Comparison of ENCODE assay signal across 8 cellular contexts in the genomic region with DNA sequence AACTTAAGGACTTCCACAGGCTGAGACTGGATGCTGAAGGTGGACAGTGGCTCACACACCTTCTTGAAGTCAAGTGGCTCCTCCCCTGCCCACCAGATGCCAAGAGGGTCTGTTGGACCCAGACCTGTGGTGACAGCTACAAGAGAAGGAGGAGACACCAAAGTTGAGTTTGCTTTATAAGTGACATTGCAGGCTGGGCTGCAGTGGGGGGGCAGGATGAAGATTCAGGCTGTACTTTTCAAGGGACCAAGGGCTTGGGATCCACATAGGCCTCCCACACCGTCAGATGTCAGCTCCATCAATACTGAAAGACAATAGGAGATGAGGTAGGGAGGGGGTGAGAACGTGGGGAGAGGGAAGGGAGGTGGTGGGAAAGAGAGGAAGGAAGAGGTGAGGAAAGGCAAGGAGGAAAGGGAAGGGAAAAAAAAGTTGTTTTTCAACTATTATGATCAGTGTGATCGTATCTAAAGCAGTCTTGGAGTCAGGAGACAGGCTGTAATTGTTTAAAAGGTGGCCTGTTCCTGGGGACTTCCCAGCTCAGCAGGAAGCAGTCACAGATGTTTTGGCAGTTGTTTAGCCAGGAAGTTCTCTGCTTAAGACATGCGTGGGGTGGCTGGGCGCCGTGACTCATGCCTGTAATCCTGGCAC.
DNase-seq lines count a peak whose midpoint lies in the region; ATAC-seq and TF ChIP-seq lines count a peak whose summit lies in the region.

No MANE protein-coding gene starts in this region.

- in situ Hi-C loops in GM13976 (cut with MboI; ENCODE audit: low sequenced_read_pairs, unreplicated experiment) (no loop called here), mammary epithelial cell (cut with MboI; ENCODE audit: low sequenced_read_pairs in 2 of 2) (no loop called here)

- dilution Hi-C loops in mammary epithelial cell (cut with HindIII; ENCODE audit: low sequenced_read_pairs): no loop called here

- H3K4me2 ChIP-seq in mammary epithelial cell (ENCODE audit: insufficient read depth, low read depth, low read length) (no peak overlapping the region), mesenchymal stem cell (ENCODE audit: low read length, poor library complexity, severe bottlenecking) (peak overlapping the region; percentile 3)

- peak overlapping the region; percentile 34 to 75 for H3K18ac ChIP-seq in mesenchymal stem cell (ENCODE audit: low read depth in 1 of 2, low read length in 2 of 2)

- peak overlapping the region; percentile 62 for H2BK120ac ChIP-seq in mesenchymal stem cell (ENCODE audit: low read depth, low read length)

- H3K79me2 ChIP-seq in mammary epithelial cell (ENCODE audit: insufficient read depth, low read length): no peaks in the 10 kb centered on the region

- no TSS peak for BruUV-seq in mammary epithelial cell (replicated peaks; lab: Mats Ljungman, UMichigan)

- H3K9ac ChIP-seq in mammary epithelial cell (ENCODE audit: insufficient read depth, low read length): no peak overlapping the region
- no peak overlapping the region for H3K9ac ChIP-seq in mesenchymal stem cell (ENCODE audit: low read length)

- peak overlapping the region; percentile 90 for H4K8ac ChIP-seq in mesenchymal stem cell (ENCODE audit: low read length)

- H2AFZ ChIP-seq in mammary epithelial cell (ENCODE audit: low read depth, low read length) (peak overlapping the region; percentile 93), mesenchymal stem cell (ENCODE audit: low read depth, low read length) (no peak overlapping the region)

- no peaks in the 10 kb centered on the region for H3K79me1 ChIP-seq in mesenchymal stem cell (replicated peaks; ENCODE audit: low read length, poor library complexity, severe bottlenecking)

- H3K4me1 ChIP-seq in mammary epithelial cell (ENCODE audit: insufficient read depth, low read length) (peaks cover 3% of the 10 kb centered on the region), mesenchymal stem cell (ENCODE audit: control insufficient read depth, insufficient read depth, low read depth, low read length) (peaks cover 5% of the 10 kb centered on the region)

- no peaks in the 10 kb centered on the region for H4K20me1 ChIP-seq in mammary epithelial cell (ENCODE audit: insufficient read depth, low read length)

- no peak overlapping the region for H3K23ac ChIP-seq in mesenchymal stem cell (ENCODE audit: low read length in 2 of 2)

- no peak overlapping the region for H2AK5ac ChIP-seq in mesenchymal stem cell (ENCODE audit: low read length, severe bottlenecking)

- ATAC-seq in HG03135 (IDR thresholded peaks at IDR 0.05; ENCODE audit: unreplicated experiment): peak; percentile 87

- peak; percentile 75 for DNase-seq in GM13976 (ENCODE audit: low spot score)
- peak; percentile 76 for DNase-seq in UCSD-AML1 (lab: John Stamatoyannopoulos, UW; ENCODE audit: unreplicated experiment)
- DNase-seq in mammary epithelial cell: peak; percentile 83
- DNase-seq in mesenchymal stem cell: peak; percentile 86
- peak; percentile 40 for DNase-seq in stimulated activated CD8-positive, alpha-beta memory T cell treated with anti-CD3 and anti-CD28 coated beads, Interleukin-7, amount 100 ng/mL, for 24 hours (ENCODE audit: low read depth)
- DNase-seq in DMS153 (lab: John Stamatoyannopoulos, UW): no peak
- no peak for DNase-seq in superior temporal gyrus (ENCODE audit: extremely low spot score)

- H2BK5ac ChIP-seq in mesenchymal stem cell (ENCODE audit: low read depth, low read length, poor library complexity, severe bottlenecking): no peak overlapping the region

- CTCF ChIA-PET in mammary epithelial cell (lab: Charles Lee; ENCODE audit: low non-redundant PET): no interaction called here

- H3K4me3 ChIP-seq in mammary epithelial cell (replicated peaks in 1 of 3; ENCODE audit: insufficient read depth in 1 of 3, low read depth in 2 of 3, low read length in 3 of 3): no peak overlapping the region
- no peak overlapping the region for H3K4me3 ChIP-seq in mesenchymal stem cell (ENCODE audit: insufficient read depth in 1 of 2, low read depth in 1 of 2, low read length in 2 of 2)

- H2BK15ac ChIP-seq in mesenchymal stem cell (ENCODE audit: low read depth, poor library complexity, severe bottlenecking): peak overlapping the region; percentile 29

- WGBS in mammary epithelial cell (ENCODE audit: low coverage, missing lambda C conversion rate): 3% methylated on average over 4 of the region's 6 CpGs
- 44% methylated on average over 4 of the region's 6 CpGs for WGBS in mesenchymal stem cell

- no peaks in the 10 kb centered on the region for H3K27me3 ChIP-seq in mammary epithelial cell (ENCODE audit: insufficient read depth, low read length)
- H3K27me3 ChIP-seq in mesenchymal stem cell (ENCODE audit: control insufficient read depth in 1 of 2, insufficient read depth in 1 of 2, low read length in 2 of 2): no peaks in the 10 kb centered on the region

- H4K91ac ChIP-seq in mesenchymal stem cell (ENCODE audit: low read length): peak overlapping the region; percentile 67

- H3K27ac ChIP-seq in mammary epithelial cell (ENCODE audit: insufficient read depth, low read depth, low read length) (peak overlapping the region; percentile 44), mesenchymal stem cell (ENCODE audit: low read length, poor library complexity, severe bottlenecking) (no peak overlapping the region)

- H3K36me3 ChIP-seq in mammary epithelial cell (ENCODE audit: insufficient read depth, low read length) (no peaks in the 10 kb centered on the region), mesenchymal stem cell (ENCODE audit: control insufficient read depth in 1 of 2, insufficient read depth in 2 of 2, low read depth in 1 of 2, low read length in 2 of 2) (no peaks in the 10 kb centered on the region)

- TF ChIP-seq CTCF in GM13976 (IDR thresholded peaks at IDR 0.05; ENCODE audit: borderline replicate concordance, control extremely low read depth, extremely low read depth, insufficient read depth, missing control alignments) (no peak), mammary epithelial cell (conservative IDR thresholded peaks at IDR 0.05 in 1 of 2, IDR thresholded peaks at IDR 0.05 in 1 of 2; ENCODE audit: extremely low read depth in 1 of 2, insufficient read depth in 1 of 2, low read depth in 1 of 2, low read length in 2 of 2) (no peak)

- intact Hi-C loops in mammary epithelial cell (cut with micrococcal nuclease): no loop called here

- H3K9me3 ChIP-seq in mammary epithelial cell (replicated peaks; ENCODE audit: insufficient read depth, low read length) (no peaks in the 10 kb centered on the region), mesenchymal stem cell (ENCODE audit: control insufficient read depth, low read length) (no peaks in the 10 kb centered on the region)

- H2BK12ac ChIP-seq in mesenchymal stem cell (ENCODE audit: low read length in 2 of 2): peak overlapping the region; percentile 1 to 94

- H3K14ac ChIP-seq in mesenchymal stem cell (ENCODE audit: low read length in 2 of 2): no peak overlapping the region

- H3K4ac ChIP-seq in mesenchymal stem cell (ENCODE audit: low read depth in 1 of 2, low read length in 2 of 2): peak overlapping the region in 1 of 2 experiments; percentile 73

Comparison
In these comparisons a context has a peak if more than half of its experiments do, and no peak if none do; other contexts are left out.
1. DNase-seq: peak in GM13976 (single experiment), UCSD-AML1 (single experiment), mammary epithelial cell (single experiment), mesenchymal stem cell (single experiment) and stimulated activated CD8-positive, alpha-beta memory T cell treated with anti-CD3 and anti-CD28 coated beads, Interleukin-7, amount 100 ng/mL, for 24 hours (single experiment); none in DMS153 (single experiment) and superior temporal gyrus (single experiment).